ENCODE assay signal across 16 cellular contexts in genomic region chr19:11921852-11922495, GRCh38.
"Had no signal": no experiment of that assay in that cellular context is flagged by ENCODE, and none has a peak within 500 bp of the region (broad histone marks: within the 10 kb centered on the region; RNA-seq: fewer than 3 reads in every experiment).

No MANE protein-coding gene starts in this region.

- H3K9me3 ChIP-seq: left lung, thoracic aorta had no signal

- H3K4me3 Mint-ChIP-seq: activated B cell treated with CpG ODN at 0.5 μM for 24 hours; activated CD4-positive, alpha-beta T cell treated with anti-CD3 and anti-CD28 coated beads, Interleukin-2, amount 10 ng/mL, durations not matched to agents 24 days and 14 days; activated naive CD4-positive, alpha-beta T cell treated with anti-CD3 and anti-CD28 coated beads for 36 hours; activated T-helper 17 cell treated with anti-CD3 and anti-CD28 coated beads, Interleukin-2, amount 50 U/mL, for 72 hours; natural killer cell treated with Interleukin-12 subunit alpha and Interleukin-12 subunit beta and Interleukin-15 and Interleukin-18, amount 100 ng/mL, for 72 hours; stimulated activated naive CD8-positive, alpha-beta T cell treated with anti-CD3 and anti-CD28 coated beads, Interleukin-15, Interleukin-2, amounts not matched to agents 100 ng/mL and 50 ng/mL, for 24 hours had no signal

- DNase-seq: activated B cell treated with CpG ODN at 0.5 μM for 24 hours; activated CD4-positive, alpha-beta T cell treated with anti-CD3 and anti-CD28 coated beads, Interleukin-2, amount 10 ng/mL, durations not matched to agents 24 days and 14 days; activated naive CD4-positive, alpha-beta T cell treated with anti-CD3 and anti-CD28 coated beads for 36 hours; activated T-cell treated with anti-CD3 and anti-CD28 coated beads for 4 hours; amniotic stem cell; brain microvascular endothelial cell; cerebellar nuclear complex; foreskin keratinocyte; left lung; stimulated activated CD4-positive, alpha-beta T cell treated with anti-CD3 and anti-CD28 coated beads, Interleukin-4, amount 100 ng/mL, for 1 hour; stimulated activated CD8-positive, alpha-beta memory T cell treated with anti-CD3 and anti-CD28 coated beads, Interleukin-4, amount 100 ng/mL, for 48 hours; T-helper 2 cell had no signal

- H3K27me3 ChIP-seq: brain microvascular endothelial cell, foreskin keratinocyte, left lung had no signal

- H3K27ac ChIP-seq: brain microvascular endothelial cell, foreskin keratinocyte, left lung, thoracic aorta had no signal

- H3K27ac Mint-ChIP-seq: activated B cell treated with CpG ODN at 0.5 μM for 24 hours; activated CD4-positive, alpha-beta T cell treated with anti-CD3 and anti-CD28 coated beads, Interleukin-2, amount 10 ng/mL, durations not matched to agents 24 days and 14 days; activated naive CD4-positive, alpha-beta T cell treated with anti-CD3 and anti-CD28 coated beads for 36 hours; activated T-helper 17 cell treated with anti-CD3 and anti-CD28 coated beads, Interleukin-2, amount 50 U/mL, for 72 hours; natural killer cell treated with Interleukin-12 subunit alpha and Interleukin-12 subunit beta and Interleukin-15 and Interleukin-18, amount 100 ng/mL, for 72 hours; stimulated activated naive CD8-positive, alpha-beta T cell treated with anti-CD3 and anti-CD28 coated beads, Interleukin-15, Interleukin-2, amounts not matched to agents 100 ng/mL and 50 ng/mL, for 24 hours had no signal

- H3K27me3 Mint-ChIP-seq: activated B cell treated with CpG ODN at 0.5 μM for 24 hours; activated CD4-positive, alpha-beta T cell treated with anti-CD3 and anti-CD28 coated beads, Interleukin-2, amount 10 ng/mL, durations not matched to agents 24 days and 14 days; activated T-helper 17 cell treated with anti-CD3 and anti-CD28 coated beads, Interleukin-2, amount 50 U/mL, for 72 hours; stimulated activated naive CD8-positive, alpha-beta T cell treated with anti-CD3 and anti-CD28 coated beads, Interleukin-15, Interleukin-2, amounts not matched to agents 100 ng/mL and 50 ng/mL, for 24 hours had no signal

- H3K4me1 ChIP-seq: foreskin keratinocyte had no signal

- ATAC-seq: activated T-helper 17 cell treated with anti-CD3 and anti-CD28 coated beads, Interleukin-2, amount 50 U/mL, for 72 hours; foreskin keratinocyte; left lung; natural killer cell treated with Interleukin-12 subunit alpha and Interleukin-12 subunit beta and Interleukin-15 and Interleukin-18, amount 100 ng/mL, for 72 hours had no signal

- H3K4me3 ChIP-seq: left lung, thoracic aorta had no signal

- H3K36me3 ChIP-seq: brain microvascular endothelial cell, left lung, thoracic aorta had no signal

- H3K9me3 Mint-ChIP-seq: activated B cell treated with CpG ODN at 0.5 μM for 24 hours; activated T-helper 17 cell treated with anti-CD3 and anti-CD28 coated beads, Interleukin-2, amount 50 U/mL, for 72 hours; natural killer cell treated with Interleukin-12 subunit alpha and Interleukin-12 subunit beta and Interleukin-15 and Interleukin-18, amount 100 ng/mL, for 72 hours had no signal
